ENCODE assay signal across 8 cellular contexts in the genomic region with DNA sequence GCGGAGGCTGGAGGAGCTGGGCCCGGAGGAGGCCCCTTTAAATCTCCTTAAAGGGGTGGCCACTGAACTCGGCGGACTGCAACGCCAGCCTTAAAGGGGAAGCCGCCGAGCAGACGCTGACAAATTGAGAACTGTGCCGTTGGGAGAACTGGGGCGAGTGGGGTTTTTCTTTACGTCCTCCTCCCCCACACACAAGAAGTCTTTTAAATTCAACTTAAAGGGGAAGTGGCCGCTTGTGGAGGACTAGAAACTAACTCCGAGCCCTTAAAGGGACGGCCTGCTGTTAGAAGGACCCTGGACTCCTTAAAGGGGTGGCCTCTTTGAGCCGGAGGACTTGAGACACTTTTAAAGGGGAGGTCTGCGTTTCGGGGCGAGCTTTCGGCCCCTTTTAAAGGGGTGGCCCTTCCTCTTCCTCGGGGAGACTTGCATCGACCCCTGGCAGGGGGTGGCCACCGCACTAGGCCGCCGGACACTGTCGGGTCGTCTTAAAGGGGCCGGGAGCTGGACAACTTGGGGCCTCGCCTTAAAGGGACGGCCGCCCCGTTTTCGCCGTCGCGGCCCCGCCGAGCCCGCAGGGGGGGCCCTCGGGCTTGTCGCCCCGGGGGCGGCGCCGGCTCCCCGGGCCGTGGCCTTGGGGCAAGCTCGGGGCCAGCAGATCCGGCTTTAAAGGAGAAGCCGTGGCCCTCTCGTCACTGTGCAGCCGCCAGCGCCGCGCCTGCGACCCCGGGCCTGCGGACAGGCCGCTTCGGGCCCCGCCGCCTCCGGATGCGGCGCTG. TPM values are rescaled to one million over a fixed set of nuclear protein-coding genes. Genes with fewer than 3 reads are reported as not detected.
A peak's percentile ranks its signal among the peaks of the same experiment; 100 is the strongest.
DNase-seq lines count a peak whose midpoint lies in the region; TF ChIP-seq lines count a peak whose summit lies in the region.

No MANE protein-coding gene starts in this region.

- H3K79me2 ChIP-seq in MM.1S (ENCODE audit: low read length), result peaks cover 44% of the 10 kb centered on the region

- peaks cover 2% of the 10 kb centered on the region; the same call in 1 of the 2 replicates for H3K27me3 Mint-ChIP-seq in HFFc6 (ENCODE audit: insufficient read depth)

- no peaks in the 10 kb centered on the region for H3K9me3 ChIP-seq in MM.1S (replicated peaks; ENCODE audit: insufficient read depth, low read length)

- H3K27ac Mint-ChIP-seq in HFFc6, result peak overlapping the region; percentile 100

- peak; percentile 82 for DNase-seq in GM04503 (ENCODE audit: low read depth)
- DNase-seq in HFFc6, result peak; percentile 94
- DNase-seq in MM.1S, result peak; percentile 89
- peak; percentile 98 for DNase-seq in SK-N-DZ (ENCODE audit: low spot score)
- DNase-seq in kidney glomerular epithelial cell (lab: John Stamatoyannopoulos, UW), result peak; percentile 95
- DNase-seq in stimulated activated CD4-positive, alpha-beta T cell treated with anti-CD3 and anti-CD28 coated beads, Interleukin-4, amount 100 ng/mL, for 4 hours, result peak; percentile 60 to 96

- H3F3A ChIP-seq in MM.1S (ENCODE audit: insufficient read depth, low read length), result peaks cover 28% of the 10 kb centered on the region

- H3K4me3 ChIP-seq in MM.1S (ENCODE audit: low read length), result peak overlapping the region; percentile 74

- no peaks in the 10 kb centered on the region for H3K9me3 Mint-ChIP-seq in HFFc6

- peak overlapping the region; percentile 97 for H3K4me3 Mint-ChIP-seq in HFFc6

- peaks cover 11% of the 10 kb centered on the region; the same call in 1 of the 2 replicates for H3K4me1 ChIP-seq in MM.1S (ENCODE audit: low read length)

- peaks cover 50% of the 10 kb centered on the region for H3K4me1 Mint-ChIP-seq in HFFc6 (ENCODE audit: low read depth)

- no peaks in the 10 kb centered on the region for H3K9me2 ChIP-seq in MM.1S (replicated peaks; ENCODE audit: insufficient read depth, low read length)

- TF ChIP-seq CTCF in 22Rv1 (IDR thresholded peaks at IDR 0.05) (no peak), HFFc6 (IDR thresholded peaks at IDR 0.05) (peak; percentile 29; the same call in 1 of the 2 replicates), MM.1S (IDR thresholded peaks at IDR 0.05; ENCODE audit: low read length) (peak; percentile 35)

- peaks cover 35% of the 10 kb centered on the region for H3K36me3 Mint-ChIP-seq in HFFc6 (ENCODE audit: low read depth)

- H3K27me3 ChIP-seq in MM.1S (replicated peaks; ENCODE audit: insufficient read depth, low read length), result no peaks in the 10 kb centered on the region

- peaks cover 5% of the 10 kb centered on the region for H3K36me3 ChIP-seq in MM.1S (replicated peaks; ENCODE audit: insufficient read depth, low read length)

- H3K27ac ChIP-seq in 22Rv1, result peak overlapping the region; percentile 98
- H3K27ac ChIP-seq in MM.1S (ENCODE audit: low read length), result peak overlapping the region; percentile 95
- H3K27ac ChIP-seq in cingulate gyrus (ENCODE audit: low read depth, low read length), result peak overlapping the region; percentile 99

- peak overlapping the region; percentile 63 for H2AFZ ChIP-seq in MM.1S (ENCODE audit: low read length)

- H4K20me1 ChIP-seq in MM.1S (ENCODE audit: insufficient read depth, low read length), result no peaks in the 10 kb centered on the region

- H3K9ac ChIP-seq in MM.1S (ENCODE audit: low read length), result peak overlapping the region; percentile 91

- peak overlapping the region; percentile 22; the same call in 1 of the 2 replicates for H3K4me2 ChIP-seq in MM.1S (ENCODE audit: low read depth, low read length)

RNA-seq across cellular contexts. Expression of a gene that starts 0.7 kb away (rescaled TPM):
- 10 to 100 TPM; 54.1 to 72.1 (median 64.5) TPM for total RNA-seq in HFFc6 (2021; fragmentation: NEBNext Ultra II Directional; extraction: Animal tissue kit (Norgen Biotek cat#: 25700))
- polyA plus RNA-seq in SK-N-DZ (2014; cell fraction: cytosol; rRNA removed), result 21.6 and 21.9 TPM in 2 replicates
- polyA plus RNA-seq in SK-N-DZ (2014; cell fraction: nucleus; rRNA removed), result 38.3 and 53.2 TPM in 2 replicates

RNA-seq across cellular contexts. Expression of a gene that starts 8.2 kb away (rescaled TPM):
- 10 to 100 TPM; 26.8 to 34.6 (median 29.8) TPM for total RNA-seq in HFFc6 (2021; fragmentation: NEBNext Ultra II Directional; extraction: Animal tissue kit (Norgen Biotek cat#: 25700))
- polyA plus RNA-seq in SK-N-DZ (2014; cell fraction: cytosol; rRNA removed), result 11.3 and 11.7 TPM in 2 replicates
- 57.9 and 107 TPM in 2 replicates for polyA plus RNA-seq in SK-N-DZ (2014; cell fraction: nucleus; rRNA removed)

RNA-seq across cellular contexts. Expression of a gene that starts 40.1 kb away (rescaled TPM):
- 10 to 100 TPM; 43.4 to 48.1 (median 45.9) TPM for total RNA-seq in HFFc6 (2021; fragmentation: NEBNext Ultra II Directional; extraction: Animal tissue kit (Norgen Biotek cat#: 25700))
- 1.5 and 2.9 TPM in 2 replicates for polyA plus RNA-seq in SK-N-DZ (2014; cell fraction: cytosol; rRNA removed)
- 3.0 and 9.9 TPM in 2 replicates for polyA plus RNA-seq in SK-N-DZ (2014; cell fraction: nucleus; rRNA removed)

RNA-seq across cellular contexts. Expression of a gene that starts 48.7 kb away (rescaled TPM):
- total RNA-seq in HFFc6 (2021; fragmentation: NEBNext Ultra II Directional; extraction: Animal tissue kit (Norgen Biotek cat#: 25700)), result 1 to 10 TPM; 6.9 to 8.7 (median 7.5) TPM
- polyA plus RNA-seq in SK-N-DZ (2014; cell fraction: cytosol; rRNA removed), result 17.3 and 17.5 TPM in 2 replicates
- 13.5 and 17.8 TPM in 2 replicates for polyA plus RNA-seq in SK-N-DZ (2014; cell fraction: nucleus; rRNA removed)

Comparison
In these comparisons a context has a peak if more than half of its experiments do, and no peak if none do; other contexts are left out.
1. Peak in every context shown above with its lines: DNase-seq, H3K4me3 ChIP-seq and H3K27ac ChIP-seq.